In genomic region chrX:105608745-105609144, GRCh38 we compare ENCODE assay signal across 20 cellular contexts.
DNase-seq lines count a peak whose midpoint lies in the region; ATAC-seq and TF ChIP-seq lines count a peak whose summit lies in the region.
"Had no signal": no experiment of that assay in that cellular context is flagged by ENCODE, and none has a peak within 500 bp of the region (broad histone marks: within the 10 kb centered on the region; RNA-seq: fewer than 3 reads in every experiment).

No MANE protein-coding gene starts in this region.

- H3K4me1 ChIP-seq in HAP-1, result no peaks in the 10 kb centered on the region
- H3K4me1 ChIP-seq in Caco-2, result no peaks in the 10 kb centered on the region

- H3K27me3 Mint-ChIP-seq in activated CD4-positive, alpha-beta T cell treated with anti-CD3 and anti-CD28 coated beads for 36 hours, result no peaks in the 10 kb centered on the region
- H3K27me3 Mint-ChIP-seq in Caco-2 (ENCODE audit: insufficient read depth, unreplicated experiment), result no peaks in the 10 kb centered on the region
- H3K27me3 Mint-ChIP-seq: IgD-negative memory B cell had no signal

- H3K9me3 Mint-ChIP-seq in activated CD4-positive, alpha-beta T cell treated with anti-CD3 and anti-CD28 coated beads for 36 hours (ENCODE audit: low read depth), result no peaks in the 10 kb centered on the region
- no peaks in the 10 kb centered on the region for H3K9me3 Mint-ChIP-seq in Caco-2 (ENCODE audit: unreplicated experiment)
- H3K9me3 Mint-ChIP-seq: IgD-negative memory B cell had no signal

- H3K27ac Mint-ChIP-seq in activated CD4-positive, alpha-beta T cell treated with anti-CD3 and anti-CD28 coated beads for 36 hours, result no peak overlapping the region
- no peak overlapping the region for H3K27ac Mint-ChIP-seq in Caco-2 (ENCODE audit: unreplicated experiment)
- H3K27ac Mint-ChIP-seq: IgD-negative memory B cell had no signal

- no peak overlapping the region for H3K4me3 Mint-ChIP-seq in activated CD4-positive, alpha-beta T cell treated with anti-CD3 and anti-CD28 coated beads for 36 hours
- no peak overlapping the region for H3K4me3 Mint-ChIP-seq in Caco-2 (ENCODE audit: unreplicated experiment)
- H3K4me3 Mint-ChIP-seq: IgD-negative memory B cell had no signal

- H3K36me3 ChIP-seq in HAP-1 (replicated peaks) (no peaks in the 10 kb centered on the region), Caco-2 (ENCODE audit: control insufficient read depth, insufficient read depth, low read length) (no peaks in the 10 kb centered on the region)

- no peak for ATAC-seq in activated CD4-positive, alpha-beta T cell treated with anti-CD3 and anti-CD28 coated beads for 36 hours
- no peak for ATAC-seq in HG03457 (IDR thresholded peaks at IDR 0.05; ENCODE audit: unreplicated experiment)
- ATAC-seq: SK-N-SH treated with all-trans-retinoic acid at 6 μM for 48 hours had no signal

- H3K27me3 ChIP-seq in HAP-1 (ENCODE audit: low read depth), result no peaks in the 10 kb centered on the region
- H3K27me3 ChIP-seq in Caco-2 (replicated peaks; ENCODE audit: control insufficient read depth, insufficient read depth, low read length), result no peaks in the 10 kb centered on the region

- TF ChIP-seq CTCF in astrocyte of the spinal cord (IDR thresholded peaks at IDR 0.05; ENCODE audit: low read depth, low read length), result no peak
- TF ChIP-seq CTCF in fibroblast of pulmonary artery (IDR thresholded peaks at IDR 0.05; ENCODE audit: low read length, missing control alignments), result no peak
- no peak for TF ChIP-seq CTCF in Caco-2 (IDR thresholded peaks at IDR 0.05; ENCODE audit: insufficient read depth in 1 of 2, low read depth in 1 of 2, low read length in 1 of 2, severe bottlenecking in 1 of 2, unreplicated experiment in 1 of 2)

- H3K4me1 Mint-ChIP-seq in activated CD4-positive, alpha-beta T cell treated with anti-CD3 and anti-CD28 coated beads for 36 hours, result no peaks in the 10 kb centered on the region
- no peaks in the 10 kb centered on the region for H3K4me1 Mint-ChIP-seq in Caco-2 (ENCODE audit: low read depth, unreplicated experiment)
- H3K4me1 Mint-ChIP-seq: IgD-negative memory B cell had no signal

- in situ Hi-C loops in astrocyte of the spinal cord (cut with HindIII; ENCODE audit: low sequenced_read_pairs) (no loop called here), HAP-1 (cut with MboI; ENCODE audit: low sequenced_read_pairs) (no loop called here)

- no peak overlapping the region for H3K4me3 ChIP-seq in astrocyte of the spinal cord (ENCODE audit: low read depth, low read length)
- no peak overlapping the region for H3K4me3 ChIP-seq in fibroblast of pulmonary artery (replicated peaks; ENCODE audit: low read depth, low read length)
- no peak overlapping the region for H3K4me3 ChIP-seq in HAP-1
- H3K4me3 ChIP-seq in Caco-2 (ENCODE audit: low read depth, low read length), result no peak overlapping the region

- CTCF ChIA-PET in activated CD4-positive, alpha-beta T cell treated with anti-CD3 and anti-CD28 coated beads for 36 hours (lab: Charles Lee), result no interaction called here
- CTCF ChIA-PET in Caco-2 (lab: Charles Lee), result no interaction called here

- POLR2A ChIA-PET in activated CD4-positive, alpha-beta T cell treated with anti-CD3 and anti-CD28 coated beads for 36 hours (lab: Charles Lee), result no interaction called here
- POLR2A ChIA-PET in Caco-2 (lab: Charles Lee), result no interaction called here

- DNase-seq in Daoy (ENCODE audit: low read depth) (peak; percentile 11), LHCN-M2 (ENCODE audit: low read depth) (peak; percentile 41), astrocyte of the spinal cord (ENCODE audit: low read depth, low spot score) (peak; percentile 4), fibroblast of pulmonary artery (ENCODE audit: low read depth) (peak; percentile 1), HAP-1 (ENCODE audit: low spot score in 2 of 2) (no peak), Caco-2 (no peak)
- no peak for DNase-seq in activated CD4-positive, alpha-beta T cell treated with anti-CD3 and anti-CD28 coated beads for 36 hours
- DNase-seq: AML-193; COR-L47; DMS153; HCEC 1CT; Kasumi-1; NCI-H1417; NCI-H187 treated with DMSO at 0.1 percent for 48 hours; NCI-H345; NCI-H526 treated with DMSO at 0.1 percent for 48 hours; NK-92 treated with Interleukin-12 subunit alpha and Interleukin-12 subunit beta, amount 100 ng/mL, for 24 hours had no signal

- H3K9me3 ChIP-seq in HAP-1 (no peaks in the 10 kb centered on the region), Caco-2 (no peaks in the 10 kb centered on the region)

- H3K36me3 Mint-ChIP-seq in activated CD4-positive, alpha-beta T cell treated with anti-CD3 and anti-CD28 coated beads for 36 hours (ENCODE audit: low read depth), result no peaks in the 10 kb centered on the region
- no peaks in the 10 kb centered on the region for H3K36me3 Mint-ChIP-seq in Caco-2 (ENCODE audit: insufficient read depth, unreplicated experiment)
- H3K36me3 Mint-ChIP-seq: IgD-negative memory B cell had no signal

- BruUV-seq in Caco-2 (replicated peaks; lab: Mats Ljungman, UMichigan), result no TSS peak

- intact Hi-C loops in activated CD4-positive, alpha-beta T cell treated with anti-CD3 and anti-CD28 coated beads for 36 hours (cut with DNase I, micrococcal nuclease), result no loop called here
- intact Hi-C loops in Caco-2 (cut with micrococcal nuclease; ENCODE audit: unreplicated experiment), result no loop called here

Comparison
In these comparisons a context has a peak if more than half of its experiments do, and no peak if none do; other contexts are left out.
1. DNase-seq: peak in Daoy (single experiment), LHCN-M2 (single experiment), astrocyte of the spinal cord (single experiment) and fibroblast of pulmonary artery (single experiment); none in HAP-1 (0 of 2), activated CD4-positive, alpha-beta T cell treated with anti-CD3 and anti-CD28 coated beads for 36 hours (single experiment) and Caco-2 (0 of 2).